ENCODE assay signal across 11 cellular contexts in genomic region chr19:33904681-33905080, GRCh38.
DNase-seq lines count a peak whose midpoint lies in the region; ATAC-seq and TF ChIP-seq lines count a peak whose summit lies in the region.
"Had no signal": no experiment of that assay in that cellular context is flagged by ENCODE, and none has a peak within 500 bp of the region (broad histone marks: within the 10 kb centered on the region; RNA-seq: fewer than 3 reads in every experiment).

No MANE protein-coding gene starts in this region.

- WGBS in right lobe of liver (ENCODE audit: insufficient coverage, low coverage, low lambda C conversion rate, missing lambda C conversion rate) = 58% methylated on average over 6 of the region's 7 CpGs

- DNase-seq in LHCN-M2 (ENCODE audit: low read depth) = peak; percentile 36
- peak; percentile 85 for DNase-seq in dermis blood vessel endothelial cell
- DNase-seq in right lobe of liver = peak in 1 of 3 donors; percentile 51
- peak; percentile 77 for DNase-seq in smooth muscle cell of the brain vasculature (ENCODE audit: low read depth, low spot score)
- DNase-seq in NCI-H446 (lab: John Stamatoyannopoulos, UW) = no peak
- DNase-seq in T-helper 2 cell = no peak
- no peak for DNase-seq in NCI-H510A (lab: John Stamatoyannopoulos, UW)
- no peak for DNase-seq in stimulated activated naive CD4-positive, alpha-beta T cell (lab: John Stamatoyannopoulos, UW)
- DNase-seq: DMS79 treated with DMSO at 0.1 percent for 48 hours; IMR-90; stimulated activated CD8-positive, alpha-beta memory T cell treated with anti-CD3 and anti-CD28 coated beads, Interleukin-4, amount 100 ng/mL, for 48 hours had no signal

- H3K27me3 ChIP-seq in right lobe of liver = no peaks in the 10 kb centered on the region

- H3K36me3 ChIP-seq in right lobe of liver = no peaks in the 10 kb centered on the region

- intact Hi-C loops in right lobe of liver (cut with DNase I) = no loop called here

- no peak for TF ChIP-seq POLR2A in right lobe of liver (IDR thresholded peaks at IDR 0.05)

- peaks cover 0 to 32% (median 4%) of the 10 kb centered on the region in 4 donors for H3K4me1 ChIP-seq in right lobe of liver

- no peak for TF ChIP-seq CTCF in right lobe of liver (IDR thresholded peaks at IDR 0.05)

- peak overlapping the region in 1 of 3 donors; percentile 58 for H3K4me3 ChIP-seq in right lobe of liver

- H3K9me3 ChIP-seq in right lobe of liver = no peaks in the 10 kb centered on the region

- peak in 1 of 4 donors; percentile 45 for ATAC-seq in right lobe of liver

- peak overlapping the region in 2 of 3 donors; percentile 73 for H3K27ac ChIP-seq in right lobe of liver

Comparison
In these comparisons a context has a peak if more than half of its experiments do, and no peak if none do; other contexts are left out.
1. DNase-seq: peak in LHCN-M2 (single experiment), dermis blood vessel endothelial cell (single experiment) and smooth muscle cell of the brain vasculature (single experiment); none in NCI-H446 (0 of 2), T-helper 2 cell (0 of 5), NCI-H510A (single experiment) and stimulated activated naive CD4-positive, alpha-beta T cell (0 of 6).